ENCODE assay signal across 8 cellular contexts in genomic region chr1:110554871-110555801, GRCh38. TPM values are rescaled to one million over a fixed set of nuclear protein-coding genes. Genes with fewer than 3 reads are reported as not detected.
A peak's percentile ranks its signal among the peaks of the same experiment; 100 is the strongest.
DNase-seq lines count a peak whose midpoint lies in the region; ATAC-seq, FAIRE-seq and TF ChIP-seq lines count a peak whose summit lies in the region.

No MANE protein-coding gene starts in this region.

- H3K9me3 Mint-ChIP-seq in naive thymus-derived CD8-positive, alpha-beta T cell = no peaks in the 10 kb centered on the region
- H3K9me3 Mint-ChIP-seq in stimulated activated naive B cell treated with anti-CD40 and anti-IgM and Interleukin-4, amounts not matched to agents 10 μg/mL and 1 μg/mL and 100 μg/mL, for 72 hours = no peaks in the 10 kb centered on the region

- DNase-seq in D721Med (ENCODE audit: insufficient read length, low spot score) (no peak), activated T-cell treated with anti-CD3 and anti-CD28 coated beads for 24 hours (ENCODE audit: low read depth) (peak; percentile 36), HTR-8/SVneo (ENCODE audit: insufficient read length, low spot score) (no peak)
- peak; percentile 43 to 71 (median 58) for DNase-seq in naive thymus-derived CD8-positive, alpha-beta T cell
- DNase-seq in stimulated activated naive B cell treated with anti-CD40 and anti-IgM and Interleukin-4, amounts not matched to agents 10 μg/mL and 1 μg/mL and 100 μg/mL, for 72 hours = peak; percentile 30

- H3K36me3 Mint-ChIP-seq in naive thymus-derived CD8-positive, alpha-beta T cell = no peaks in the 10 kb centered on the region
- no peaks in the 10 kb centered on the region for H3K36me3 Mint-ChIP-seq in stimulated activated naive B cell treated with anti-CD40 and anti-IgM and Interleukin-4, amounts not matched to agents 10 μg/mL and 1 μg/mL and 100 μg/mL, for 72 hours

- peaks cover 0 to 4% (median under 1%) of the 10 kb centered on the region in 4 donors for H3K4me1 Mint-ChIP-seq in naive thymus-derived CD8-positive, alpha-beta T cell
- peaks cover 3 to 5% of the 10 kb centered on the region in 2 donors for H3K4me1 Mint-ChIP-seq in stimulated activated naive B cell treated with anti-CD40 and anti-IgM and Interleukin-4, amounts not matched to agents 10 μg/mL and 1 μg/mL and 100 μg/mL, for 72 hours

- H3K27me3 Mint-ChIP-seq in naive thymus-derived CD8-positive, alpha-beta T cell = peaks cover 31 to 76% (median 59%) of the 10 kb centered on the region in 5 donors
- H3K27me3 Mint-ChIP-seq in stimulated activated naive B cell treated with anti-CD40 and anti-IgM and Interleukin-4, amounts not matched to agents 10 μg/mL and 1 μg/mL and 100 μg/mL, for 72 hours = peaks cover 59 to 70% of the 10 kb centered on the region in 2 donors

- ATAC-seq in esophagus mucosa (peak; percentile 75), GM21717 (IDR thresholded peaks at IDR 0.05; ENCODE audit: unreplicated experiment) (no peak)
- ATAC-seq in naive thymus-derived CD8-positive, alpha-beta T cell = peak; percentile 94 to 99
- peak; percentile 85 to 90 for ATAC-seq in stimulated activated naive B cell treated with anti-CD40 and anti-IgM and Interleukin-4, amounts not matched to agents 10 μg/mL and 1 μg/mL and 100 μg/mL, for 72 hours (replicated peaks)

- POLR2A ChIA-PET in naive thymus-derived CD8-positive, alpha-beta T cell (lab: Charles Lee) = interaction anchor here (1.3 kb wide), 2 partner anchors 228 to 318 kb away, joined by 3 to 4 read pairs; no protein-coding TSS in a partner anchor

- H3K27ac Mint-ChIP-seq in naive thymus-derived CD8-positive, alpha-beta T cell = no peak overlapping the region
- H3K27ac Mint-ChIP-seq in stimulated activated naive B cell treated with anti-CD40 and anti-IgM and Interleukin-4, amounts not matched to agents 10 μg/mL and 1 μg/mL and 100 μg/mL, for 72 hours = no peak overlapping the region

- TF ChIP-seq CTCF in D721Med (IDR thresholded peaks at IDR 0.05; ENCODE audit: insufficient read depth, missing control alignments) = peak; percentile 40
- TF ChIP-seq CTCF in LNCAP (IDR thresholded peaks at IDR 0.05) = peak; percentile 74

- FAIRE-seq in D721Med (lab: Jason Lieb, UNC) (no peak), HTR-8/SVneo (lab: Jason Lieb, UNC) (no peak)

- peak overlapping the region in 9 of 10 donors; percentile 18 to 58 (median 48) for H3K4me3 Mint-ChIP-seq in naive thymus-derived CD8-positive, alpha-beta T cell
- H3K4me3 Mint-ChIP-seq in stimulated activated naive B cell treated with anti-CD40 and anti-IgM and Interleukin-4, amounts not matched to agents 10 μg/mL and 1 μg/mL and 100 μg/mL, for 72 hours = peak overlapping the region; percentile 30 to 66

RNA-seq across cellular contexts. Expression of gene KCNA10, which starts 36.2 kb away (rescaled TPM):
- not detected for total RNA-seq in esophagus mucosa
- total RNA-seq in naive thymus-derived CD8-positive, alpha-beta T cell = not detected
- polyA plus RNA-seq in naive thymus-derived CD8-positive, alpha-beta T cell = not detected

RNA-seq across cellular contexts. Expression of gene KCNA2, which starts 51.0 kb away (rescaled TPM):
- total RNA-seq in esophagus mucosa = 1.2 TPM
- under 1 TPM; 0.22 to 0.23 TPM for total RNA-seq in naive thymus-derived CD8-positive, alpha-beta T cell
- polyA plus RNA-seq in naive thymus-derived CD8-positive, alpha-beta T cell = not detected

Comparison
In these comparisons a context has a peak if more than half of its experiments do, and no peak if none do; other contexts are left out.
1. DNase-seq: peak in activated T-cell treated with anti-CD3 and anti-CD28 coated beads for 24 hours (single experiment), naive thymus-derived CD8-positive, alpha-beta T cell (10 of 10) and stimulated activated naive B cell treated with anti-CD40 and anti-IgM and Interleukin-4, amounts not matched to agents 10 μg/mL and 1 μg/mL and 100 μg/mL, for 72 hours (single experiment); none in D721Med (single experiment) and HTR-8/SVneo (single experiment).